In the genomic region with DNA sequence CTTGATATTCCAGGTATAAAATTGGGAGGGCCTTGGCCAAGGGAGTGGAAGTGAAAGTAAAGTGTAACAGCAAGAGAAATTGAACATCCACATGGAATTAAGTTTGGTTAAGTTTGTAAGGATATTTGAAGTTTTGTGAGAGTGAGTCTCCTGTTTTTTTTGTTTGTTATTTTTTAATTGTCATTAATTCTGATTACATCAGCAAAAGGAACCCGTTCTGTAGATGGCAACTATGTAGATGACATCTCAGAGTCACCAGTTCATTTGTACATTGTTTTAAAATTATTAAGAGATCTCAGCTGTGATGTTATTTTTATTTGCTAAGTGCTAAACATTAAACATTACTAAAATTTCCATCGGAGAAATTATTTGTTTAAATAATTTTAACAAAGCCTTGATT, we compare ENCODE assay signal across 31 cellular contexts.
"Had no signal": no experiment of that assay in that cellular context is flagged by ENCODE, and none has a peak within 500 bp of the region (broad histone marks: within the 10 kb centered on the region; RNA-seq: fewer than 3 reads in every experiment).

No MANE protein-coding gene starts in this region.

- H3K27me3 ChIP-seq: body of pancreas, esophagus muscularis mucosa had no signal

- ATAC-seq: activated CD4-positive, CD25-positive, alpha-beta regulatory T cell treated with anti-CD3 and anti-CD28 coated beads, Interleukin-2, amount 50 U/mL, for 24 hours; activated CD8-positive, alpha-beta memory T cell treated with anti-CD3 and anti-CD28 coated beads, Interleukin-2, amount 10 ng/mL, durations not matched to agents 7 days and 5 days; activated CD8-positive, alpha-beta T cell treated with anti-CD3 and anti-CD28 coated beads, Interleukin-2, amount 10 ng/mL, durations not matched to agents 7 days and 5 days; activated T-helper 17 cell treated with anti-CD3 and anti-CD28 coated beads, Interleukin-2, amount 50 U/mL, for 72 hours; body of pancreas; effector memory CD8-positive, alpha-beta T cell; T-helper 17 cell had no signal

- DNase-seq: activated B cell treated with CpG ODN at 0.5 μM for 24 hours; activated CD4-positive, alpha-beta T cell treated with anti-CD3 and anti-CD28 coated beads for 48 hours; activated CD4-positive, alpha-beta T cell treated with anti-CD3 and anti-CD28 coated beads, Interleukin-2, amount 50 U/mL, for 1 hour; activated CD4-positive, alpha-beta T cell treated with anti-CD3 and anti-CD28 coated beads, Interleukin-2, amount 50 U/mL, for 48 hours; activated CD8-positive, alpha-beta memory T cell treated with anti-CD3 and anti-CD28 coated beads, Interleukin-2, amount 10 ng/mL, durations not matched to agents 7 days and 5 days; activated CD8-positive, alpha-beta memory T cell treated with anti-CD3 and anti-CD28 coated beads, Interleukin-2, amount 50 U/mL, for 4 hours; activated CD8-positive, alpha-beta T cell treated with anti-CD3 and anti-CD28 coated beads, Interleukin-2, amount 10 ng/mL, durations not matched to agents 7 days and 5 days; activated effector memory CD4-positive, alpha-beta T cell treated with Interleukin-2 at 50 U/mL for 16 hours; activated gamma-delta T cell treated with Interleukin-2 at 50 U/mL for 16 hours; activated naive CD4-positive, alpha-beta T cell treated with anti-CD3 and anti-CD28 coated beads, Interleukin-2, amount 50 U/mL, for 16 hours; activated naive CD4-positive, alpha-beta T cell treated with Interleukin-2 at 50 U/mL for 16 hours; activated T-cell treated with anti-CD3 and anti-CD28 coated beads, Interleukin-2, amount 50 U/mL, for 24 hours; amniotic stem cell; anterior cingulate cortex; body of pancreas; caudate nucleus; cortex of kidney; dermis blood vessel endothelial cell; effector CD4-positive, alpha-beta T cell; effector memory CD8-positive, alpha-beta T cell; erythroblast; foreskin melanocyte; head of caudate nucleus; hippocampal formation; T-helper 17 cell; T1000; WERI-Rb-1 had no signal

- H3K4me3 ChIP-seq: body of pancreas, esophagus muscularis mucosa had no signal

- H3K27ac ChIP-seq: body of pancreas, esophagus muscularis mucosa, WERI-Rb-1 had no signal

- FAIRE-seq: colon had no signal

- H3K36me3 ChIP-seq: esophagus muscularis mucosa, WERI-Rb-1 had no signal

- H3K9me3 ChIP-seq: body of pancreas, esophagus muscularis mucosa had no signal
